In the genomic region with DNA sequence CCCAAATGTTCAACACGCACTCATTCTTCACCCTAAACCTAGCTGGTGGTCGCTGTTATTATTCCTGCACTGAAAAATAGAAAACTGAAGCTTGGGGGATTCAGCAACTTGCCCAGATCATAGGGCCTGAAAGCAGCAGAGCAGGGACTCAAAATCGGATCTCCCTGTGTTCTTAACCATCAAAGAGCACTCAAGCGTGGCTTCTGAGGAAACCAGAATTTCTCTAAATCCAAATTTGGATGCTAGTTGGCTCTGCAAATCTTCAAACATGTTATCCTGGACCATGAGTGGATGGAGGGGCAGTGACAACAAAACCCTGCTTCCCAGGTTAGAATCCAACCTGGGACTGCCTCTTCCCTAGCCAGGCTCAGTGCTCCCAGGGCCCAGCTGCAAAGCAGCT, we compare ENCODE assay signal across 1 cellular context.
TF ChIP-seq lines count a peak whose summit lies in the region.

No MANE protein-coding gene starts in this region.

TF ChIP-seq in GM12878, 131 proteins besides CTCF, POLR2A, EP300 and RAD21:
- peak; percentile 73; the same call in 1 of the 2 replicates for TF ChIP-seq PAX5 (IDR thresholded peaks at IDR 0.05; ENCODE audit: borderline replicate concordance, low read depth, low read length)
- TF ChIP-seq NR2C2 (IDR thresholded peaks at IDR 0.05; ENCODE audit: borderline replicate concordance, control insufficient read depth, insufficient read length, low read depth), result no peak
- no peak for TF ChIP-seq SMAD1 (IDR thresholded peaks at IDR 0.05; ENCODE audit: low read depth, partially characterized antibody)
